Comparison of ENCODE assay signal across 8 cellular contexts in genomic region chr12:89354630-89354931, GRCh38. TPM values are rescaled to one million over a fixed set of nuclear protein-coding genes. Genes with fewer than 3 reads are reported as not detected.
DNase-seq lines count a peak whose midpoint lies in the region; ATAC-seq and TF ChIP-seq lines count a peak whose summit lies in the region.

No MANE protein-coding gene starts in this region.

- no peak overlapping the region for H4K91ac ChIP-seq in H9 (ENCODE audit: insufficient read length, low read depth, low read length)

- TF ChIP-seq CTCF in BE2C (IDR thresholded peaks at IDR 0.05; ENCODE audit: low read depth, low read length) (no peak), H9 (conservative IDR thresholded peaks at IDR 0.05) (no peak)

- H3K4me3 ChIP-seq in BE2C (ENCODE audit: low read depth, low read length) (peak overlapping the region; percentile 69; the same call in 1 of the 2 replicates), thymus (ENCODE audit: low read length) (peak overlapping the region; percentile 64)

- no peak overlapping the region for H3K18ac ChIP-seq in H9 (ENCODE audit: insufficient read length, low read depth, low read length)

- H3K27me3 ChIP-seq in BE2C, result peaks cover 30% of the 10 kb centered on the region
- H3K27me3 ChIP-seq in H9 (ENCODE audit: insufficient read depth, low read length), result peaks cover 11% of the 10 kb centered on the region; the same call in 1 of the 2 replicates
- peaks cover 3% of the 10 kb centered on the region for H3K27me3 ChIP-seq in thymus (ENCODE audit: control insufficient read depth, insufficient read depth)

- no peaks in the 10 kb centered on the region; the same call in 1 of the 2 replicates for H3K4me1 ChIP-seq in BE2C
- H3K4me1 ChIP-seq in H9 (ENCODE audit: insufficient read depth, low read length), result peaks cover 13% of the 10 kb centered on the region; the same call in 1 of the 2 replicates
- H3K4me1 ChIP-seq in thymus (ENCODE audit: control insufficient read depth, insufficient read depth, low read length), result peaks cover 21% of the 10 kb centered on the region

- no peak overlapping the region for H2BK15ac ChIP-seq in H9 (ENCODE audit: low read depth, low read length)

- H3K56ac ChIP-seq in H9 (ENCODE audit: insufficient read length, low read depth, low read length), result no peak overlapping the region

- no peak overlapping the region for H2AFZ ChIP-seq in H9 (ENCODE audit: low read length)

- H2BK12ac ChIP-seq in H9 (ENCODE audit: insufficient read length, low read depth, low read length), result no peak overlapping the region

- H3T11ph ChIP-seq in H9 (ENCODE audit: low read length), result no peak overlapping the region

- H3K9me3 ChIP-seq in BE2C, result no peaks in the 10 kb centered on the region
- H3K9me3 ChIP-seq in H9 (ENCODE audit: control insufficient read depth, low read depth, low read length), result no peaks in the 10 kb centered on the region
- no peaks in the 10 kb centered on the region for H3K9me3 ChIP-seq in thymus (ENCODE audit: control insufficient read depth)

- no peak overlapping the region for H2BK5ac ChIP-seq in H9 (ENCODE audit: insufficient read length, low read length)

- H4K5ac ChIP-seq in H9 (ENCODE audit: insufficient read length, low read depth, low read length), result no peak overlapping the region

- peak overlapping the region; percentile 43 for H3K9ac ChIP-seq in H9 (ENCODE audit: extremely low read depth, insufficient read length, low read length)

- no peak overlapping the region for H2BK120ac ChIP-seq in H9 (ENCODE audit: low read depth, low read length, poor library complexity, severe bottlenecking)

- peaks cover 0 to 26% (median 11%) of the 10 kb centered on the region in 3 experiments; a peak in 5 of 7 replicates for H3K36me3 Mint-ChIP-seq in H9 (ENCODE audit: insufficient read depth in 1 of 3, low read depth in 3 of 3)
- no peaks in the 10 kb centered on the region for H3K36me3 Mint-ChIP-seq in activated naive CD8-positive, alpha-beta T cell

- ATAC-seq in GM21423 (IDR thresholded peaks at IDR 0.05; ENCODE audit: unreplicated experiment) (no peak), HG03439 (IDR thresholded peaks at IDR 0.05; ENCODE audit: unreplicated experiment) (no peak)

- peak overlapping the region; percentile 90 to 100 for H3K4me3 Mint-ChIP-seq in H9
- H3K4me3 Mint-ChIP-seq in activated naive CD8-positive, alpha-beta T cell, result peak overlapping the region; percentile 88

- no CpG with 5 or more reads among the region's 9 CpGs for WGBS in H9 (ENCODE audit: extremely low coverage, insufficient read length, low lambda C conversion rate)
- 8% methylated on average over 9 of the region's 9 CpGs for WGBS in thymus

- H3K27me3 Mint-ChIP-seq in H9 (ENCODE audit: low read depth), result peaks cover 79% of the 10 kb centered on the region
- H3K27me3 Mint-ChIP-seq in activated naive CD8-positive, alpha-beta T cell, result peaks cover 5% of the 10 kb centered on the region

- H3K9me3 Mint-ChIP-seq in H9, result peaks cover 0 to 21% of the 10 kb centered on the region in 2 experiments; a peak in 4 of 5 replicates
- no peaks in the 10 kb centered on the region for H3K9me3 Mint-ChIP-seq in activated naive CD8-positive, alpha-beta T cell (ENCODE audit: low read depth)

- no peak overlapping the region for H4K8ac ChIP-seq in H9 (replicated peaks; ENCODE audit: insufficient read length, low read depth, low read length)

- intact Hi-C loops in posterior cingulate gyrus (cut with DNase I), result loop anchor here (5.0 to 10.0 kb wide), 2 partner anchors 108 to 300 kb away; no protein-coding TSS in a partner anchor

- peaks cover 38 to 56% of the 10 kb centered on the region in 2 experiments for H3K4me1 Mint-ChIP-seq in H9
- peaks cover 43% of the 10 kb centered on the region for H3K4me1 Mint-ChIP-seq in activated naive CD8-positive, alpha-beta T cell (ENCODE audit: low read depth)

- H3K14ac ChIP-seq in H9 (ENCODE audit: insufficient read depth, low read length), result no peak overlapping the region

- H4K20me1 ChIP-seq in H9 (ENCODE audit: control insufficient read depth, insufficient read depth, insufficient read length), result peaks cover 3% of the 10 kb centered on the region

- H3K27ac ChIP-seq in H9 (ENCODE audit: insufficient read length, low read depth, low read length) (no peak overlapping the region), thymus (ENCODE audit: low read depth) (peak overlapping the region; percentile 99)

- H3K23ac ChIP-seq in H9 (ENCODE audit: insufficient read length, low read depth, low read length), result no peak overlapping the region

- no peak overlapping the region for H2BK20ac ChIP-seq in H9 (ENCODE audit: low read depth, low read length, poor library complexity, severe bottlenecking)

- H3K23me2 ChIP-seq in H9 (ENCODE audit: insufficient read length, low read depth, low read length, poor library complexity, severe bottlenecking), result peaks cover 21% of the 10 kb centered on the region

- no peaks in the 10 kb centered on the region for H3K79me1 ChIP-seq in H9 (ENCODE audit: insufficient read depth, low read depth, low read length, poor library complexity, severe bottlenecking)

- H3K36me3 ChIP-seq in BE2C (no peaks in the 10 kb centered on the region), thymus (ENCODE audit: control insufficient read depth, insufficient read depth) (no peaks in the 10 kb centered on the region)

- H3K4me2 ChIP-seq in H9 (ENCODE audit: insufficient read depth, insufficient read length, low read length), result peak overlapping the region; percentile 85

- peak overlapping the region in 2 of 3 experiments; percentile 93 to 100; a peak in 5 of 7 replicates for H3K27ac Mint-ChIP-seq in H9
- H3K27ac Mint-ChIP-seq in activated naive CD8-positive, alpha-beta T cell, result peak overlapping the region; percentile 58

- no peak overlapping the region for H2AK5ac ChIP-seq in H9 (ENCODE audit: insufficient read length, low read length)

- H3K4ac ChIP-seq in H9 (ENCODE audit: low read depth, low read length), result no peak overlapping the region

- DNase-seq in BE2C, result no peak
- no peak for DNase-seq in H9
- DNase-seq in kidney glomerular epithelial cell (lab: John Stamatoyannopoulos, UW), result peak; percentile 24
- DNase-seq in posterior cingulate gyrus, result no peak

- H3K79me2 ChIP-seq in H9 (ENCODE audit: insufficient read depth, low read length), result peaks cover 15% of the 10 kb centered on the region; the same call in 1 of the 2 replicates

RNA-seq across cellular contexts. Expression of gene DUSP6, which starts 2.3 kb away (rescaled TPM):
- polyA plus RNA-seq in BE2C (2012; ENCODE audit: insufficient read depth, insufficient read length, low read depth), result 14.1 TPM
- 35.3 and 39.5 TPM in 2 replicates for total RNA-seq in H9 (2021)
- polyA plus RNA-seq in thymus, result 33.5 TPM
